In the genomic region with DNA sequence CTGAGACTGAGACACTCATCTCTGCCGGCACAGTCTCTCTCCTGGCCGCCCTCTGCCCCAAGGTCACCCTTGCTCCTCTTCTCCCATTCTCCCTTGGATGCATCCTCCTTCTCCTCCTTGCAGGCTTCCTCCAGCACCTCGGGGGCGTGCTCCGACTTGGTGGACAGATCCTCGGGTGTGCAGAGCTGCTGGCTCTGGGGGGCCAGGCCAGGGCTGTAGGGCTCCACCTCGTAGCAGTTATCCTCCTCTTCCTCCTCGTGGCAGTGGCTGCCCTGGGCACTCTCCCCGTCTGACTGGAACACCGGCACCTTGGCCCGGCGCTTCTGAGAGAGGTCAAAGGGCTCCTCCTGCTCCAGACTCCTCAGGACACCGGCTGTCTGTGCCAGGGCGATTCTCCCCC, we compare ENCODE assay signal across 31 cellular contexts.
"Had no signal": no experiment of that assay in that cellular context is flagged by ENCODE, and none has a peak within 500 bp of the region (broad histone marks: within the 10 kb centered on the region; RNA-seq: fewer than 3 reads in every experiment).

No MANE protein-coding gene starts in this region.

- DNase-seq: activated CD4-positive, alpha-beta memory T cell treated with anti-CD3 and anti-CD28 coated beads for 36 hours; activated CD4-positive, alpha-beta T cell treated with anti-CD3 and anti-CD28 coated beads, Interleukin-2, amount 10 ng/mL, durations not matched to agents 24 days and 14 days; activated CD4-positive, CD25-positive, alpha-beta regulatory T cell treated with anti-CD3 and anti-CD28 coated beads, Interleukin-2, amount 50 U/mL, for 72 hours; activated CD8-positive, alpha-beta memory T cell treated with anti-CD3 and anti-CD28 coated beads, Interleukin-2, amount 50 U/mL, for 4 hours; activated gamma-delta T cell; activated naive CD4-positive, alpha-beta T cell treated with anti-CD3 and anti-CD28 coated beads, Interleukin-2, amount 10 ng/mL, durations not matched to agents 7 days and 5 days; activated naive CD8-positive, alpha-beta T cell treated with anti-CD3 and anti-CD28 coated beads, Interleukin-2, amount 10 ng/mL, durations not matched to agents 7 days and 5 days; activated T-cell treated with anti-CD3 and anti-CD28 coated beads, Interleukin-2, amount 50 U/mL, for 1 hour; cerebellar nuclear complex; colonic mucosa; foreskin fibroblast; heart left ventricle; kidney glomerular epithelial cell; lower lobe of right lung; mesendoderm; natural killer cell; sigmoid colon; stimulated activated CD4-positive, alpha-beta T cell treated with anti-CD3 and anti-CD28 coated beads, Interleukin-1b, Interleukin-23, amount 100 ng/mL, for 48 hours; stimulated activated CD4-positive, alpha-beta T cell treated with anti-CD3 and anti-CD28 coated beads, Interleukin-4, amount 100 ng/mL, for 4 hours; stimulated activated CD8-positive, alpha-beta memory T cell treated with anti-CD3 and anti-CD28 coated beads, Interleukin-4, amount 100 ng/mL, for 48 hours; stomach; T-helper 17 cell; T1000 had no signal

- H3K4me1 ChIP-seq: colonic mucosa, lower lobe of right lung had no signal

- H3K4me3 ChIP-seq: ascending aorta, cardiac muscle cell, colonic mucosa, heart left ventricle, left lung, lower lobe of right lung, sigmoid colon, smooth muscle cell, stomach, suprapubic skin, tibial nerve had no signal

- H3K4me2 ChIP-seq: smooth muscle cell had no signal

- H3K36me3 ChIP-seq: ascending aorta, cardiac muscle cell, colonic mucosa, left lung, sigmoid colon, stomach, suprapubic skin, tibial nerve had no signal

- H3K27me3 ChIP-seq: ascending aorta, cardiac muscle cell, colonic mucosa, heart left ventricle, left lung, sigmoid colon, stomach, suprapubic skin, tibial nerve had no signal

- ATAC-seq: heart left ventricle; left lung; natural killer cell; stimulated activated memory B cell treated with anti-CD40 and anti-IgM and Interleukin-4, amounts not matched to agents 10 μg/mL and 1 μg/mL and 100 μg/mL, for 72 hours; T-helper 17 cell had no signal

- H3K27ac ChIP-seq: cardiac muscle cell, colonic mucosa, heart left ventricle, left lung, lower lobe of right lung, stomach, suprapubic skin, tibial nerve had no signal

- FAIRE-seq: endothelial cell of umbilical vein had no signal

- H3K9me3 ChIP-seq: ascending aorta, colonic mucosa, heart left ventricle, left lung, lower lobe of right lung, sigmoid colon, stomach, suprapubic skin, tibial nerve had no signal
